15 cellular contexts compared by ENCODE assay signal in the genomic region with DNA sequence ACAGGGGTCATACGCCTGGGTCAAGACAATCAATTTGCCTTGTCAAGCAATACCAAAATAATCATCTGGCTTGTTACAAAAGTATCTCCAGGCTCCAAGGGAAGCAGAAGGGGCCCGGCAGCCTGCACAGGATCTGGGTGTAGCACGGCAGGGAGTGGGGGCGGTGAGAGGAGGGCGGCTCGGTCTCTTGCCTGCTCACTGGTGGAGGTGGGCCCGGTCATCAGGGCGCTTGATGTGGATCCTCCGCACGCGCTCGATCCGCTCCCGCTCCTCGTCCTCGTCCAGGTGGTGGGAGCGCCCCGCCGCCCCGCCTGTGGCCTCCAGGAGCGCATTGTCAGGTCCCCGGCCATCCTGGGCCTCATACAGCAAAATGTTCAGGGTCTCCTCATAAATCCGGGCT.
"Had no signal": no experiment of that assay in that cellular context is flagged by ENCODE, and none has a peak within 500 bp of the region (broad histone marks: within the 10 kb centered on the region; RNA-seq: fewer than 3 reads in every experiment).

No MANE protein-coding gene starts in this region.

- DNase-seq: activated CD4-positive, alpha-beta T cell treated with anti-CD3 and anti-CD28 coated beads for 48 hours; activated naive CD4-positive, alpha-beta T cell treated with anti-CD3 and anti-CD28 coated beads for 36 hours; activated T-cell treated with anti-CD3 and anti-CD28 coated beads for 4 hours; adrenal gland; cerebellar nuclear complex; foreskin fibroblast; left colon; pancreas; retina; stimulated activated naive CD4-positive, alpha-beta T cell treated with Interleukin-2 at 50 U/mL for 16 hours; WERI-Rb-1 had no signal

- H3K27me3 ChIP-seq: adrenal gland, pancreas had no signal

- H3K4me1 ChIP-seq: pancreas had no signal

- H3K27ac Mint-ChIP-seq: activated naive CD4-positive, alpha-beta T cell treated with anti-CD3 and anti-CD28 coated beads for 36 hours; activated T-helper 17 cell treated with anti-CD3 and anti-CD28 coated beads, Interleukin-2, amount 50 U/mL, for 72 hours had no signal

- ATAC-seq: activated T-helper 17 cell treated with anti-CD3 and anti-CD28 coated beads, Interleukin-2, amount 50 U/mL, for 72 hours; esophagus mucosa; left colon; pancreas had no signal

- H3K4me3 Mint-ChIP-seq: activated naive CD4-positive, alpha-beta T cell treated with anti-CD3 and anti-CD28 coated beads for 36 hours; activated T-helper 17 cell treated with anti-CD3 and anti-CD28 coated beads, Interleukin-2, amount 50 U/mL, for 72 hours; neural crest cell had no signal

- H3K9me3 ChIP-seq: adrenal gland, pancreas had no signal

- H3K9me3 Mint-ChIP-seq: activated naive CD4-positive, alpha-beta T cell treated with anti-CD3 and anti-CD28 coated beads for 36 hours; activated T-helper 17 cell treated with anti-CD3 and anti-CD28 coated beads, Interleukin-2, amount 50 U/mL, for 72 hours; neural crest cell had no signal

- H3K27ac ChIP-seq: pancreas, WERI-Rb-1 had no signal

- H3K4me3 ChIP-seq: adrenal gland, pancreas, smooth muscle cell had no signal

- H3K27me3 Mint-ChIP-seq: activated T-helper 17 cell treated with anti-CD3 and anti-CD28 coated beads, Interleukin-2, amount 50 U/mL, for 72 hours had no signal

- H3K4me1 Mint-ChIP-seq: activated T-helper 17 cell treated with anti-CD3 and anti-CD28 coated beads, Interleukin-2, amount 50 U/mL, for 72 hours had no signal
